13 cellular contexts compared by ENCODE assay signal in the genomic region with DNA sequence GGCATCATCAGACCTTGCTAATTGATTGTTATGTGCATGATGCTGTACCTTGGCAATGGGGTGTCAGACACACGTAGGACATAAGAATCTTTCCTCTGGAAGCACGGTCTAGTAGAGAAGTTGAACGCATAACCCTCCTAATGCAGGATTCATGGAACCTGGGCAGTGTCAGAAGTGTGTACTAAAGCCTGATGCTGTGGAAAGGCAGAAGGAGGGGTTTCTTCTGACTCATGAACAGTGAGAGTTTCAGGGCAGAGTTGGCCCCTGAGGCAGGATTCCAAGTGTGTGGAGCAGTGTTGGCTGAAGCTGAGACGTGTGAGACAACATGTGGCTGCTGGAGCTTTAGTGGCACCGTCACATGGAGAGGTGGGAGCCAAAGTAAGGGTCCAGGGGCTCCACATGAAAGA. TPM values are rescaled to one million over a fixed set of nuclear protein-coding genes. Genes with fewer than 3 reads are reported as not detected.
DNase-seq lines count a peak whose midpoint lies in the region; ATAC-seq, FAIRE-seq and TF ChIP-seq lines count a peak whose summit lies in the region.
"Had no signal": no experiment of that assay in that cellular context is flagged by ENCODE, and none has a peak within 500 bp of the region (broad histone marks: within the 10 kb centered on the region; RNA-seq: fewer than 3 reads in every experiment).

No MANE protein-coding gene starts in this region.

- peaks cover 9% of the 10 kb centered on the region for H3K9me1 ChIP-seq in keratinocyte (ENCODE audit: control insufficient read depth, extremely low read depth, insufficient read depth, low read length)

- peak overlapping the region; percentile 90 for H3K4me2 ChIP-seq in keratinocyte (ENCODE audit: control insufficient read depth, extremely low read depth, insufficient read depth, low read depth, low read length)

- intact Hi-C loops in aorta (cut with DNase I) = no loop called here

- H3K4me1 ChIP-seq in keratinocyte (ENCODE audit: control insufficient read depth, extremely low read depth, insufficient read depth, low read length) (peaks cover 82% of the 10 kb centered on the region), aorta (ENCODE audit: control insufficient read depth in 1 of 2, insufficient read depth in 2 of 2, low read length in 2 of 2) (peaks cover 6 to 12% of the 10 kb centered on the region in 2 donors)

- peak; percentile 15 for DNase-seq in stimulated activated CD4-positive, alpha-beta T cell treated with anti-CD3 and anti-CD28 coated beads, Interleukin-15, amount 100 ng/mL, for 24 hours
- DNase-seq in stimulated activated CD4-positive, alpha-beta T cell treated with anti-CD3 and anti-CD28 coated beads, Interleukin-4, amount 100 ng/mL, for 24 hours = no peak
- DNase-seq in astrocyte of the spinal cord (ENCODE audit: low read depth, low spot score) (peak; percentile 81), keratinocyte (ENCODE audit: low read depth, low spot score) (peak; percentile 67), aorta (peak; percentile 85 to 87), NCI-H1092 (lab: John Stamatoyannopoulos, UW) (no peak), NCI-H2081 (lab: John Stamatoyannopoulos, UW) (no peak)
- DNase-seq: activated CD8-positive, alpha-beta memory T cell treated with anti-CD3 and anti-CD28 coated beads, Interleukin-2, amount 10 ng/mL, durations not matched to agents 7 days and 5 days; caudate nucleus; NCI-H2107 had no signal

- peaks cover 78% of the 10 kb centered on the region for H3K79me2 ChIP-seq in keratinocyte (ENCODE audit: control insufficient read depth, insufficient read depth, low read length)

- no peak for ATAC-seq in aorta (ENCODE audit: low FRiP score)
- no peak for ATAC-seq in GM21529 (IDR thresholded peaks at IDR 0.05; ENCODE audit: unreplicated experiment)
- ATAC-seq: activated CD8-positive, alpha-beta memory T cell treated with anti-CD3 and anti-CD28 coated beads, Interleukin-2, amount 10 ng/mL, durations not matched to agents 7 days and 5 days had no signal

- TF ChIP-seq CTCF in astrocyte of the spinal cord (IDR thresholded peaks at IDR 0.05; ENCODE audit: low read depth, low read length) (no peak), keratinocyte (optimal IDR thresholded peaks at IDR 0.05 in 1 of 3, IDR thresholded peaks at IDR 0.05 in 1 of 3, conservative IDR thresholded peaks at IDR 0.05 in 1 of 3; ENCODE audit: extremely low read depth in 1 of 3, insufficient read depth in 2 of 3, low read length in 3 of 3) (no peak)

- no peak overlapping the region for H2AFZ ChIP-seq in keratinocyte (ENCODE audit: control insufficient read depth, low read length)

- no peak overlapping the region for H3K4me3 ChIP-seq in astrocyte of the spinal cord (ENCODE audit: low read depth, low read length)
- peak overlapping the region; percentile 72 to 97 (median 93) for H3K4me3 ChIP-seq in keratinocyte (ENCODE audit: control insufficient read depth in 2 of 3, extremely low read depth in 1 of 3, insufficient read depth in 2 of 3, low read depth in 1 of 3, low read length in 3 of 3)
- H3K4me3 ChIP-seq in aorta (ENCODE audit: low read length in 2 of 2) = no peak overlapping the region

- H3K9me3 ChIP-seq in keratinocyte (ENCODE audit: control insufficient read depth, low read depth, low read length) (no peaks in the 10 kb centered on the region), aorta (ENCODE audit: control insufficient read depth, low read length) (no peaks in the 10 kb centered on the region)

- no peaks in the 10 kb centered on the region for H3K27me3 ChIP-seq in keratinocyte (ENCODE audit: control insufficient read depth, extremely low read depth, insufficient read depth, low read length)
- H3K27me3 ChIP-seq in aorta (ENCODE audit: control insufficient read depth in 1 of 2, insufficient read depth in 2 of 2, low read length in 1 of 2) = no peaks in the 10 kb centered on the region

- H4K20me1 ChIP-seq in keratinocyte (ENCODE audit: control insufficient read depth, extremely low read depth, insufficient read depth, low read length) = peaks cover 7% of the 10 kb centered on the region

- WGBS in aorta, 2 donors = 6 to 16% methylated on average over 5 of the region's 5 CpGs

- H3K36me3 ChIP-seq in keratinocyte (ENCODE audit: control insufficient read depth in 2 of 2, extremely low read depth in 1 of 2, insufficient read depth in 2 of 2, low read length in 2 of 2) (peaks cover 3 to 5% of the 10 kb centered on the region in 2 experiments), aorta (ENCODE audit: control insufficient read depth in 1 of 2, insufficient read depth in 2 of 2, low read length in 1 of 2) (no peaks in the 10 kb centered on the region)

- peak; percentile 90 for FAIRE-seq in keratinocyte (lab: Jason Lieb, UNC)
- FAIRE-seq: GM12891, islet of Langerhans had no signal

- in situ Hi-C loops in astrocyte of the spinal cord (cut with HindIII; ENCODE audit: low sequenced_read_pairs) = no loop called here

- dilution Hi-C loops in keratinocyte (cut with MboI; ENCODE audit: extremely low pct_ligation_motif_present, low sequenced_read_pairs) = no loop called here

- peak overlapping the region; percentile 95 for H3K27ac ChIP-seq in keratinocyte (ENCODE audit: control insufficient read depth, insufficient read depth, low read length)
- peak overlapping the region; percentile 56 to 94 for H3K27ac ChIP-seq in aorta (ENCODE audit: low read depth in 1 of 2, low read length in 2 of 2)

- peak overlapping the region; percentile 95 for H3K9ac ChIP-seq in keratinocyte (ENCODE audit: control insufficient read depth, extremely low read depth, insufficient read depth, low read length)

RNA-seq across cellular contexts. Expression of a gene that starts 3.5 kb away (rescaled TPM):
- 50.3 to 67.1 TPM (median 58.5 TPM) in 3 replicates for polyA plus RNA-seq in keratinocyte
- polyA plus RNA-seq in keratinocyte (2011; ENCODE audit: low read depth) = 21.1 TPM
- 32.5 and 51.0 TPM in 2 replicates for polyA plus RNA-seq in keratinocyte (2011; cell fraction: cytosol; rRNA removed)
- 70.3 and 70.8 TPM in 2 replicates for polyA plus RNA-seq in keratinocyte (2011; cell fraction: nucleus; rRNA removed)
- polyA plus RNA-seq in keratinocyte (2012; ENCODE audit: low replicate concordance) = 25.7 and 43.4 TPM in 2 replicates
- polyA minus RNA-seq in keratinocyte = 40.7 to 138 TPM (median 115 TPM) in 3 replicates
- 71.6 TPM for polyA minus RNA-seq in keratinocyte (2011; cell fraction: cytosol; rRNA and poly(A)+ RNA removed)
- polyA minus RNA-seq in keratinocyte (2011; cell fraction: nucleus; rRNA and poly(A)+ RNA removed) = 117 and 181 TPM in 2 replicates
- 10 to 100 TPM; 25.5 to 29.3 TPM for total RNA-seq in aorta
- polyA plus RNA-seq in aorta = 1 to 10 TPM; 7.0 to 8.1 TPM

Comparison
In these comparisons a context has a peak if more than half of its experiments do, and no peak if none do; other contexts are left out.
1. DNase-seq: peak in stimulated activated CD4-positive, alpha-beta T cell treated with anti-CD3 and anti-CD28 coated beads, Interleukin-15, amount 100 ng/mL, for 24 hours (single experiment), astrocyte of the spinal cord (single experiment), keratinocyte (single experiment) and aorta (2 of 2); none in stimulated activated CD4-positive, alpha-beta T cell treated with anti-CD3 and anti-CD28 coated beads, Interleukin-4, amount 100 ng/mL, for 24 hours (single experiment), NCI-H1092 (single experiment) and NCI-H2081 (0 of 2).
2. H3K4me3 ChIP-seq: peak in keratinocyte (3 of 3); none in astrocyte of the spinal cord (single experiment) and aorta (0 of 2).